ENCODE assay signal across 27 cellular contexts in genomic region chr17:56021681-56022205, GRCh38.
"Had no signal": no experiment of that assay in that cellular context is flagged by ENCODE, and none has a peak within 500 bp of the region (broad histone marks: within the 10 kb centered on the region; RNA-seq: fewer than 3 reads in every experiment).

No MANE protein-coding gene starts in this region.

- H3K9me3 Mint-ChIP-seq: nephron; neural progenitor cell; stimulated activated naive B cell treated with anti-CD40 and anti-IgM and Interleukin-4, amounts not matched to agents 10 μg/mL and 1 μg/mL and 100 μg/mL, for 72 hours; stimulated activated naive CD8-positive, alpha-beta T cell treated with anti-CD3 and anti-CD28 coated beads, Interleukin-15, Interleukin-2, amounts not matched to agents 100 ng/mL and 50 ng/mL, for 24 hours had no signal

- H3K4me1 Mint-ChIP-seq: stimulated activated effector memory CD8-positive, alpha-beta T cell treated with anti-CD3 and anti-CD28 coated beads, Interleukin-12 subunit alpha, Interleukin-12 subunit beta, amount 100 ng/mL, for 72 hours had no signal

- H3K4me3 Mint-ChIP-seq: nephron; neural progenitor cell; stimulated activated effector memory CD8-positive, alpha-beta T cell treated with anti-CD3 and anti-CD28 coated beads, Interleukin-12 subunit alpha, Interleukin-12 subunit beta, amount 100 ng/mL, for 72 hours; stimulated activated naive B cell treated with anti-CD40 and anti-IgM and Interleukin-4, amounts not matched to agents 10 μg/mL and 1 μg/mL and 100 μg/mL, for 72 hours; stimulated activated naive CD8-positive, alpha-beta T cell treated with anti-CD3 and anti-CD28 coated beads, Interleukin-15, Interleukin-2, amounts not matched to agents 100 ng/mL and 50 ng/mL, for 24 hours had no signal

- H3K36me3 Mint-ChIP-seq: neural progenitor cell; stimulated activated effector memory CD8-positive, alpha-beta T cell treated with anti-CD3 and anti-CD28 coated beads, Interleukin-12 subunit alpha, Interleukin-12 subunit beta, amount 100 ng/mL, for 72 hours; stimulated activated naive B cell treated with anti-CD40 and anti-IgM and Interleukin-4, amounts not matched to agents 10 μg/mL and 1 μg/mL and 100 μg/mL, for 72 hours had no signal

- DNase-seq: occipital lobe; ovary; posterior cingulate gyrus; psoas muscle; right cardiac atrium; right lobe of liver; sigmoid colon; small intestine; stimulated activated CD4-positive, alpha-beta T cell treated with anti-CD3 and anti-CD28 coated beads, Interleukin-15, amount 100 ng/mL, for 24 hours; stimulated activated CD4-positive, alpha-beta T cell treated with anti-CD3 and anti-CD28 coated beads, Interleukin-2, amount 100 ng/mL, for 24 hours; stimulated activated CD4-positive, alpha-beta T cell treated with anti-CD3 and anti-CD28 coated beads, Interleukin-2, amount 100 ng/mL, for 48 hours; stimulated activated CD4-positive, alpha-beta T cell treated with anti-CD3 and anti-CD28 coated beads, Interleukin-4, amount 100 ng/mL, for 24 hours; stimulated activated naive B cell treated with anti-CD40 and anti-IgM and Interleukin-4, amounts not matched to agents 10 μg/mL and 1 μg/mL and 100 μg/mL, for 72 hours; stimulated activated naive CD4-positive, alpha-beta T cell treated with Interleukin-2 at 50 U/mL for 16 hours; stomach; thyroid gland; trophoblast cell; upper lobe of left lung had no signal

- H3K36me3 ChIP-seq: neural progenitor cell, ovary, right lobe of liver, sigmoid colon, stomach, thoracic aorta, thyroid gland, tibial nerve, upper lobe of left lung, vagina had no signal

- H2AFZ ChIP-seq: neural progenitor cell, parathyroid adenoma had no signal

- H3K9me3 ChIP-seq: ovary, psoas muscle, right lobe of liver, stomach, thoracic aorta, thyroid gland, tibial nerve, upper lobe of left lung, vagina had no signal

- ATAC-seq: psoas muscle; right cardiac atrium; right lobe of liver; stimulated activated effector memory CD8-positive, alpha-beta T cell treated with anti-CD3 and anti-CD28 coated beads, Interleukin-12 subunit alpha, Interleukin-12 subunit beta, amount 100 ng/mL, for 72 hours; stimulated activated naive B cell treated with anti-CD40 and anti-IgM and Interleukin-4, amounts not matched to agents 10 μg/mL and 1 μg/mL and 100 μg/mL, for 72 hours had no signal

- H3K27ac Mint-ChIP-seq: nephron; neural progenitor cell; progenitor cell of endocrine pancreas; stimulated activated effector memory CD8-positive, alpha-beta T cell treated with anti-CD3 and anti-CD28 coated beads, Interleukin-12 subunit alpha, Interleukin-12 subunit beta, amount 100 ng/mL, for 72 hours; stimulated activated naive B cell treated with anti-CD40 and anti-IgM and Interleukin-4, amounts not matched to agents 10 μg/mL and 1 μg/mL and 100 μg/mL, for 72 hours; stimulated activated naive CD8-positive, alpha-beta T cell treated with anti-CD3 and anti-CD28 coated beads, Interleukin-15, Interleukin-2, amounts not matched to agents 100 ng/mL and 50 ng/mL, for 24 hours had no signal

- H3K27ac ChIP-seq: neural progenitor cell, ovary, parathyroid adenoma, psoas muscle, right lobe of liver, sigmoid colon, stomach, thoracic aorta, thyroid gland, tibial nerve, upper lobe of left lung, vagina had no signal

- H3K9ac ChIP-seq: neural progenitor cell, parathyroid adenoma had no signal

- H3K4me1 ChIP-seq: parathyroid adenoma, psoas muscle, right lobe of liver, sigmoid colon, stomach, thyroid gland, tibial nerve, upper lobe of left lung, vagina had no signal

- H3K4me2 ChIP-seq: neural progenitor cell had no signal

- H3K27me3 ChIP-seq: neural progenitor cell, ovary, right lobe of liver, sigmoid colon, stomach, thyroid gland, tibial nerve, upper lobe of left lung, vagina had no signal

- H3K79me2 ChIP-seq: parathyroid adenoma had no signal

- H3K4me3 ChIP-seq: neural progenitor cell, ovary, psoas muscle, right lobe of liver, sigmoid colon, stomach, thoracic aorta, thyroid gland, tibial nerve, upper lobe of left lung, vagina had no signal
